ENCODE assay signal across 1 cellular context in the genomic region with DNA sequence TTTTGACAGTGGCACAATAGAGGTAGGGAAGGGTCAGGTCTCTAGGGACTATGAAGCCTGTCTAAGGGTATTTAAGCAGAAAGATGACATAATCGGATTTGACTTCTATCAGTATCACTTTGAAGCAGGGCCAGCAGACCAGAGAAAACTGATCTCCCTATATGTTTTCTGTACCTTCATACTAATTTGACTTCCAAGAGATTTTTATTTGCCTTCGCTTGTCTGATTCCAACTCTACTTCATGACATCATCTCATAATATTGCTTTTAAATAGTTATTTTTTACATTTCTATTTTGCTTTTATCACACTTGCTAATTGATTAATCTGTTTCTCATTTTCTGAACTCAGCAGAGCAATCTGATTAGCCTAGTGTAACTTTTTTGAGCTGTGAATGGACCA.
A peak's percentile ranks its signal among the peaks of the same experiment; 100 is the strongest.
TF ChIP-seq lines count a peak whose summit lies in the region.

No MANE protein-coding gene starts in this region.

TF ChIP-seq in HepG2, 621 proteins besides CTCF, POLR2A, EP300 and RAD21:
- TF ChIP-seq, protein P1, sequence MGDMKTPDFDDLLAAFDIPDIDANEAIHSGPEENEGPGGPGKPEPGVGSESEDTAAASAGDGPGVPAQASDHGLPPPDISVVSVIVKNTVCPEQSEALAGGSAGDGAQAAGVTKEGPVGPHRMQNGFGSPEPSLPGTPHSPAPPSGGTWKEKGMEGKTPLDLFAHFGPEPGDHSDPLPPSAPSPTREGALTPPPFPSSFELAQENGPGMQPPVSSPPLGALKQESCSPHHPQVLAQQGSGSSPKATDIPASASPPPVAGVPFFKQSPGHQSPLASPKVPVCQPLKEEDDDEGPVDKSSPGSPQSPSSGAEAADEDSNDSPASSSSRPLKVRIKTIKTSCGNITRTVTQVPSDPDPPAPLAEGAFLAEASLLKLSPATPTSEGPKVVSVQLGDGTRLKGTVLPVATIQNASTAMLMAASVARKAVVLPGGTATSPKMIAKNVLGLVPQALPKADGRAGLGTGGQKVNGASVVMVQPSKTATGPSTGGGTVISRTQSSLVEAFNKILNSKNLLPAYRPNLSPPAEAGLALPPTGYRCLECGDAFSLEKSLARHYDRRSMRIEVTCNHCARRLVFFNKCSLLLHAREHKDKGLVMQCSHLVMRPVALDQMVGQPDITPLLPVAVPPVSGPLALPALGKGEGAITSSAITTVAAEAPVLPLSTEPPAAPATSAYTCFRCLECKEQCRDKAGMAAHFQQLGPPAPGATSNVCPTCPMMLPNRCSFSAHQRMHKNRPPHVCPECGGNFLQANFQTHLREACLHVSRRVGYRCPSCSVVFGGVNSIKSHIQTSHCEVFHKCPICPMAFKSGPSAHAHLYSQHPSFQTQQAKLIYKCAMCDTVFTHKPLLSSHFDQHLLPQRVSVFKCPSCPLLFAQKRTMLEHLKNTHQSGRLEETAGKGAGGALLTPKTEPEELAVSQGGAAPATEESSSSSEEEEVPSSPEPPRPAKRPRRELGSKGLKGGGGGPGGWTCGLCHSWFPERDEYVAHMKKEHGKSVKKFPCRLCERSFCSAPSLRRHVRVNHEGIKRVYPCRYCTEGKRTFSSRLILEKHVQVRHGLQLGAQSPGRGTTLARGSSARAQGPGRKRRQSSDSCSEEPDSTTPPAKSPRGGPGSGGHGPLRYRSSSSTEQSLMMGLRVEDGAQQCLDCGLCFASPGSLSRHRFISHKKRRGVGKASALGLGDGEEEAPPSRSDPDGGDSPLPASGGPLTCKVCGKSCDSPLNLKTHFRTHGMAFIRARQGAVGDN (CRISPR knock-in tag; IDR thresholded peaks at IDR 0.05) = no peak
- TF ChIP-seq ZNF558 (CRISPR knock-in tag; IDR thresholded peaks at IDR 0.05; ENCODE audit: borderline replicate concordance) = no peak
- peak; percentile 84 for TF ChIP-seq ATF7 (IDR thresholded peaks at IDR 0.05)
- TF ChIP-seq ATF7 (CRISPR knock-in tag; IDR thresholded peaks at IDR 0.05) = no peak
- TF ChIP-seq, protein P2, sequence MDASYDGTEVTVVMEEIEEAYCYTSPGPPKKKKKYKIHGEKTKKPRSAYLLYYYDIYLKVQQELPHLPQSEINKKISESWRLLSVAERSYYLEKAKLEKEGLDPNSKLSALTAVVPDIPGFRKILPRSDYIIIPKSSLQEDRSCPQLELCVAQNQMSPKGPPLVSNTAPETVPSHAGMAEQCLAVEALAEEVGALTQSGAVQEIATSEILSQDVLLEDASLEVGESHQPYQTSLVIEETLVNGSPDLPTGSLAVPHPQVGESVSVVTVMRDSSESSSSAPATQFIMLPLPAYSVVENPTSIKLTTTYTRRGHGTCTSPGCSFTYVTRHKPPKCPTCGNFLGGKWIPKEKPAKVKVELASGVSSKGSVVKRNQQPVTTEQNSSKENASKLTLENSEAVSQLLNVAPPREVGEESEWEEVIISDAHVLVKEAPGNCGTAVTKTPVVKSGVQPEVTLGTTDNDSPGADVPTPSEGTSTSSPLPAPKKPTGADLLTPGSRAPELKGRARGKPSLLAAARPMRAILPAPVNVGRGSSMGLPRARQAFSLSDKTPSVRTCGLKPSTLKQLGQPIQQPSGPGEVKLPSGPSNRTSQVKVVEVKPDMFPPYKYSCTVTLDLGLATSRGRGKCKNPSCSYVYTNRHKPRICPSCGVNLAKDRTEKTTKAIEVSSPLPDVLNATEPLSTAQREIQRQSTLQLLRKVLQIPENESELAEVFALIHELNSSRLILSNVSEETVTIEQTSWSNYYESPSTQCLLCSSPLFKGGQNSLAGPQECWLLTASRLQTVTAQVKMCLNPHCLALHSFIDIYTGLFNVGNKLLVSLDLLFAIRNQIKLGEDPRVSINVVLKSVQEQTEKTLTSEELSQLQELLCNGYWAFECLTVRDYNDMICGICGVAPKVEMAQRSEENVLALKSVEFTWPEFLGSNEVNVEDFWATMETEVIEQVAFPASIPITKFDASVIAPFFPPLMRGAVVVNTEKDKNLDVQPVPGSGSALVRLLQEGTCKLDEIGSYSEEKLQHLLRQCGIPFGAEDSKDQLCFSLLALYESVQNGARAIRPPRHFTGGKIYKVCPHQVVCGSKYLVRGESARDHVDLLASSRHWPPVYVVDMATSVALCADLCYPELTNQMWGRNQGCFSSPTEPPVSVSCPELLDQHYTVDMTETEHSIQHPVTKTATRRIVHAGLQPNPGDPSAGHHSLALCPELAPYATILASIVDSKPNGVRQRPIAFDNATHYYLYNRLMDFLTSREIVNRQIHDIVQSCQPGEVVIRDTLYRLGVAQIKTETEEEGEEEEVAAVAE (CRISPR knock-in tag; IDR thresholded peaks at IDR 0.05; ENCODE audit: borderline replicate concordance) = no peak
